In genomic region chr5:96150007-96150406, GRCh38 we compare ENCODE assay signal across 1 cellular context.
TF ChIP-seq lines count a peak whose summit lies in the region.

No MANE protein-coding gene starts in this region.

TF ChIP-seq in IMR-90, 13 proteins besides CTCF, POLR2A, EP300 and RAD21 (continued from another document):
- TF ChIP-seq ELK1 (IDR thresholded peaks at IDR 0.05; ENCODE audit: borderline replicate concordance, low read depth, low read length) (no peak), SMC3 (IDR thresholded peaks at IDR 0.05; ENCODE audit: low read depth, low read length) (no peak), USF2 (IDR thresholded peaks at IDR 0.05; ENCODE audit: low read depth, low read length) (no peak), MAZ (IDR thresholded peaks at IDR 0.05; ENCODE audit: borderline replicate concordance, low read depth, low read length) (no peak), RCOR1 (IDR thresholded peaks at IDR 0.05; ENCODE audit: insufficient replicate concordance, low read length) (no peak), MAFK (IDR thresholded peaks at IDR 0.05; ENCODE audit: low read depth, low read length) (no peak), BHLHE40 (IDR thresholded peaks at IDR 0.05; ENCODE audit: low read depth, low read length) (no peak)
